Comparison of ENCODE assay signal across 1 cellular context in the genomic region with DNA sequence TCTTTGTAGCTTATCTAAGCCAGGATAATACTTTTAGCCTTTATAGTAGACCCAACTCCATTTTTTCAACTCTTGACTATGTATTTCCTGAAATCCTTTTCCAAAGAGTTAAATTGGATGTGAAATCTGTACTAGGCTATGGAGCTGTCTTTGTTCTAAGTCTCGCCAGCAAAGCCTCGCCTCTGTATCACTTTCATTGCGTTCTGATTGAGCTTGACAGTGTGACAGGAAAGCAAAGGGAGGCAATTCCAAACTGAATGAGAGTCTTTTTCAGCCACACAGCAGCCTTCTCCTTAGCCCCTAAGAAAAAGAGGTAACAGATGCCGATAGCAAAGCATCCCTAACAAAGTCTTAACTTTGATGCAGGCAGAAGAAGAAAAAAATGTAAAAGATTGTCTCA.
TF ChIP-seq lines count a peak whose summit lies in the region.

No MANE protein-coding gene starts in this region.

TF ChIP-seq in neural cell, 6 proteins besides CTCF, POLR2A, EP300 and RAD21:
- TF ChIP-seq POLR2AphosphoS5 (IDR thresholded peaks at IDR 0.05) = peak; percentile 72
- TF ChIP-seq, protein P1, sequence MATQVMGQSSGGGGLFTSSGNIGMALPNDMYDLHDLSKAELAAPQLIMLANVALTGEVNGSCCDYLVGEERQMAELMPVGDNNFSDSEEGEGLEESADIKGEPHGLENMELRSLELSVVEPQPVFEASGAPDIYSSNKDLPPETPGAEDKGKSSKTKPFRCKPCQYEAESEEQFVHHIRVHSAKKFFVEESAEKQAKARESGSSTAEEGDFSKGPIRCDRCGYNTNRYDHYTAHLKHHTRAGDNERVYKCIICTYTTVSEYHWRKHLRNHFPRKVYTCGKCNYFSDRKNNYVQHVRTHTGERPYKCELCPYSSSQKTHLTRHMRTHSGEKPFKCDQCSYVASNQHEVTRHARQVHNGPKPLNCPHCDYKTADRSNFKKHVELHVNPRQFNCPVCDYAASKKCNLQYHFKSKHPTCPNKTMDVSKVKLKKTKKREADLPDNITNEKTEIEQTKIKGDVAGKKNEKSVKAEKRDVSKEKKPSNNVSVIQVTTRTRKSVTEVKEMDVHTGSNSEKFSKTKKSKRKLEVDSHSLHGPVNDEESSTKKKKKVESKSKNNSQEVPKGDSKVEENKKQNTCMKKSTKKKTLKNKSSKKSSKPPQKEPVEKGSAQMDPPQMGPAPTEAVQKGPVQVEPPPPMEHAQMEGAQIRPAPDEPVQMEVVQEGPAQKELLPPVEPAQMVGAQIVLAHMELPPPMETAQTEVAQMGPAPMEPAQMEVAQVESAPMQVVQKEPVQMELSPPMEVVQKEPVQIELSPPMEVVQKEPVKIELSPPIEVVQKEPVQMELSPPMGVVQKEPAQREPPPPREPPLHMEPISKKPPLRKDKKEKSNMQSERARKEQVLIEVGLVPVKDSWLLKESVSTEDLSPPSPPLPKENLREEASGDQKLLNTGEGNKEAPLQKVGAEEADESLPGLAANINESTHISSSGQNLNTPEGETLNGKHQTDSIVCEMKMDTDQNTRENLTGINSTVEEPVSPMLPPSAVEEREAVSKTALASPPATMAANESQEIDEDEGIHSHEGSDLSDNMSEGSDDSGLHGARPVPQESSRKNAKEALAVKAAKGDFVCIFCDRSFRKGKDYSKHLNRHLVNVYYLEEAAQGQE (IDR thresholded peaks at IDR 0.05; ENCODE audit: borderline replicate concordance) = peak; percentile 41
- TF ChIP-seq TAF1 (IDR thresholded peaks at IDR 0.05; ENCODE audit: low read depth) = no peak
